In genomic region chr17:51056813-51057510, GRCh38 we compare ENCODE assay signal across 8 cellular contexts.
DNase-seq lines count a peak whose midpoint lies in the region; ATAC-seq, FAIRE-seq and TF ChIP-seq lines count a peak whose summit lies in the region.

No MANE protein-coding gene starts in this region.

- 8 to 38% (median 22%) methylated on average over 1 of the region's 1 CpG for WGBS in heart left ventricle, 4 donors

- DNase-seq in COLO668 (lab: John Stamatoyannopoulos, UW; ENCODE audit: unreplicated experiment): peak; percentile 2
- DNase-seq in GM18507 (ENCODE audit: extremely low spot score, insufficient read length, low read depth): no peak
- DNase-seq in NCI-H2171 treated with DMSO at 0.1 percent for 48 hours (lab: John Stamatoyannopoulos, UW): peak; percentile 66
- no peak for DNase-seq in heart left ventricle
- DNase-seq in stimulated activated CD4-positive, alpha-beta T cell treated with anti-CD3 and anti-CD28 coated beads, Interleukin-2, amount 100 ng/mL, for 48 hours: no peak

- no peak overlapping the region for H3K9ac ChIP-seq in rectal smooth muscle tissue (ENCODE audit: low read length)

- intact Hi-C loops in heart left ventricle (cut with DNase I): loop anchor here in 5 of 10 donors (5.0 to 10.0 kb wide), 5 partner anchors 50 to 95 kb away; partner anchors contain the start of gene NME1 (in 1 of the 5)

- peak overlapping the region; percentile 78 for H3K27ac ChIP-seq in angular gyrus (ENCODE audit: low read depth, low read length)
- peak overlapping the region in 11 of 12 donors; percentile 41 to 73 (median 57) for H3K27ac ChIP-seq in heart left ventricle
- H3K27ac ChIP-seq in rectal smooth muscle tissue (ENCODE audit: low read depth, low read length): peak overlapping the region; percentile 60

- peak; percentile 82 to 87 (median 86) for ATAC-seq in heart left ventricle
- ATAC-seq in HG03280 (IDR thresholded peaks at IDR 0.05; ENCODE audit: unreplicated experiment): no peak

- H3K9me3 ChIP-seq in heart left ventricle: no peaks in the 10 kb centered on the region

- peak; percentile 12 to 76 (median 54) for TF ChIP-seq CTCF in heart left ventricle (IDR thresholded peaks at IDR 0.05)

- FAIRE-seq in GM18507 (lab: Jason Lieb, UNC): peak; percentile 59

- peak overlapping the region in 2 of 12 donors; percentile 2 to 16 for H3K4me3 ChIP-seq in heart left ventricle
- no peak overlapping the region for H3K4me3 ChIP-seq in rectal smooth muscle tissue (ENCODE audit: low read length)

- H3K4me1 ChIP-seq in heart left ventricle (peaks cover 0 to 26% (median 22%) of the 10 kb centered on the region in 12 donors), rectal smooth muscle tissue (ENCODE audit: control insufficient read depth, insufficient read depth, low read length) (peaks cover 10% of the 10 kb centered on the region)

- no peaks in the 10 kb centered on the region for H3K27me3 ChIP-seq in heart left ventricle
- no peaks in the 10 kb centered on the region for H3K27me3 ChIP-seq in rectal smooth muscle tissue (ENCODE audit: control insufficient read depth, insufficient read depth, low read length)

- TF ChIP-seq POLR2A in heart left ventricle (IDR thresholded peaks at IDR 0.05): no peak

- H3K36me3 ChIP-seq in heart left ventricle: peaks cover 0 to 5% (median 0%) of the 10 kb centered on the region in 9 donors
- H3K36me3 ChIP-seq in rectal smooth muscle tissue (ENCODE audit: control insufficient read depth, insufficient read depth, low read length): no peaks in the 10 kb centered on the region

Comparison
In these comparisons a context has a peak if more than half of its experiments do, and no peak if none do; other contexts are left out.
1. DNase-seq: peak in COLO668 (single experiment) and NCI-H2171 treated with DMSO at 0.1 percent for 48 hours (single experiment); none in GM18507 (single experiment), heart left ventricle (0 of 5) and stimulated activated CD4-positive, alpha-beta T cell treated with anti-CD3 and anti-CD28 coated beads, Interleukin-2, amount 100 ng/mL, for 48 hours (0 of 2).
2. Peak in every context shown above with its lines, with median percentiles within 50 percentile points of each other: H3K27ac ChIP-seq.